In the genomic region with DNA sequence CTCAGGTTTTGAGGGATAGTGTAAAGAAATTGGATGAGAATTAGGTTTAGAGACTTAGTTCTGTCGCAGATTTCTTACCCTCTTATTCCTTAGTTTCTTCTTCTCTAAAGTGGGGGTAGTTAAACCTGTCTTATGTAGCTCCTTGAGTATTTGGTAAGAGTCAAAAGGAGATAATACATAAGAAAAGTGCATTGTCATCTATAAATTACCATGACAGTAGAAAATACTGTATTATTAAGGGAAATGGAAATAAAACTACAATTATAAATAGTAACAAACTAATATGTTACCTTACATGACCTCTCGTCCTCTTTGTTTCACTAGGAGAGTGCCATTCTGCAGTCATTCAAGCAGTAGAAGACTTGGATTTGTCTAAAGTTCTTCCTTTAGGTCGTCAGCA, we compare ENCODE assay signal across 27 cellular contexts.
"Had no signal": no experiment of that assay in that cellular context is flagged by ENCODE, and none has a peak within 500 bp of the region (broad histone marks: within the 10 kb centered on the region; RNA-seq: fewer than 3 reads in every experiment).

No MANE protein-coding gene starts in this region.

- H3K4me1 ChIP-seq: colonic mucosa, esophagus muscularis mucosa, esophagus squamous epithelium, foreskin keratinocyte, gastroesophageal sphincter, heart left ventricle, heart right ventricle had no signal

- H3K4me3 ChIP-seq: colonic mucosa, coronary artery, dorsolateral prefrontal cortex, esophagus muscularis mucosa, esophagus squamous epithelium, gastrocnemius medialis, gastroesophageal sphincter, heart left ventricle, heart right ventricle had no signal

- H3K9me3 ChIP-seq: colonic mucosa, esophagus muscularis mucosa, esophagus squamous epithelium, gastrocnemius medialis, gastroesophageal sphincter, heart left ventricle, heart right ventricle had no signal

- H3K27ac ChIP-seq: colonic mucosa, coronary artery, dorsolateral prefrontal cortex, epithelial cell of prostate, esophagus muscularis mucosa, esophagus squamous epithelium, foreskin keratinocyte, gastrocnemius medialis, gastroesophageal sphincter, heart left ventricle, heart right ventricle had no signal

- ATAC-seq: effector memory CD8-positive, alpha-beta T cell; esophagus mucosa; foreskin keratinocyte; gastrocnemius medialis; gastroesophageal sphincter; heart left ventricle; heart right ventricle had no signal

- FAIRE-seq: colon, endometrium, endothelial cell of umbilical vein, frontal cortex had no signal

- DNase-seq: colonic mucosa; cortex of kidney; dermis blood vessel endothelial cell; dorsolateral prefrontal cortex; effector CD4-positive, alpha-beta T cell; effector CD8-positive, alpha-beta T cell; effector memory CD8-positive, alpha-beta T cell; endodermal cell; erythroblast; esophagus squamous epithelium; foreskin fibroblast; foreskin keratinocyte; foreskin melanocyte; gastrocnemius medialis; glutamatergic neuron; head of caudate nucleus; heart left ventricle; heart right ventricle had no signal

- H3K27me3 ChIP-seq: colonic mucosa, dorsolateral prefrontal cortex, esophagus muscularis mucosa, esophagus squamous epithelium, foreskin keratinocyte, gastrocnemius medialis, gastroesophageal sphincter, heart left ventricle, heart right ventricle had no signal
